ENCODE assay signal across 12 cellular contexts in the genomic region with DNA sequence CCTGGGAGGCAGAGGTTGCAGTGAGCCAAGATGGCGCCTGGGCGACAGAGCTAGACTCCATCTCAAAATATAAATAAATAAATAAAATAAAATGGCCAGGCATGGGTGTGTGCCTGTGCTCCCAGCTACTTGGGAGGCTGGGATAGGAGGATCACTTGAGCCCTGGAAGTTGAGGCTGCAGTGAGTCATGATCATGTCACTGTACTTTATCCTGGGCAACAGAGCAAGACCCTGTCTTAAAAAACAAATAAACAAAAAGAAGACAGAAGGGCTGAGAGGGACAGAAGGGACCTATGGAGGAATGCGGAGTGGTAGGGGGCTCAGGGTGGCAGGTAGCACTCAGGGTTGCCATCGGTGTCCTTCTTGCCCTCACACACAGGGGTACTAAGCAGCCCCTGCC. TPM values are rescaled to one million over a fixed set of nuclear protein-coding genes. Genes with fewer than 3 reads are reported as not detected.
A peak's percentile ranks its signal among the peaks of the same experiment; 100 is the strongest.
DNase-seq lines count a peak whose midpoint lies in the region; ATAC-seq and TF ChIP-seq lines count a peak whose summit lies in the region.
"Had no signal": no experiment of that assay in that cellular context is flagged by ENCODE, and none has a peak within 500 bp of the region (broad histone marks: within the 10 kb centered on the region; RNA-seq: fewer than 3 reads in every experiment).

No MANE protein-coding gene starts in this region.

- peaks cover 8% of the 10 kb centered on the region for H3K36me3 Mint-ChIP-seq in activated naive CD4-positive, alpha-beta T cell treated with anti-CD3 and anti-CD28 coated beads for 36 hours (ENCODE audit: low read depth)
- peaks cover 65% of the 10 kb centered on the region for H3K36me3 Mint-ChIP-seq in activated CD8-positive, alpha-beta T cell treated with anti-CD3 and anti-CD28 coated beads, Interleukin-2, amount 10 ng/mL, durations not matched to agents 7 days and 5 days (ENCODE audit: low read depth)

- H3K27me3 Mint-ChIP-seq in activated naive CD4-positive, alpha-beta T cell treated with anti-CD3 and anti-CD28 coated beads for 36 hours (ENCODE audit: low read depth): no peaks in the 10 kb centered on the region
- H3K27me3 Mint-ChIP-seq in activated CD8-positive, alpha-beta T cell treated with anti-CD3 and anti-CD28 coated beads, Interleukin-2, amount 10 ng/mL, durations not matched to agents 7 days and 5 days (ENCODE audit: low read depth): no peaks in the 10 kb centered on the region

- no peak overlapping the region for H3K4me3 Mint-ChIP-seq in activated naive CD4-positive, alpha-beta T cell treated with anti-CD3 and anti-CD28 coated beads for 36 hours
- H3K4me3 Mint-ChIP-seq in activated CD8-positive, alpha-beta T cell treated with anti-CD3 and anti-CD28 coated beads, Interleukin-2, amount 10 ng/mL, durations not matched to agents 7 days and 5 days: peak overlapping the region; percentile 20

- POLR2A ChIA-PET in activated CD8-positive, alpha-beta T cell treated with anti-CD3 and anti-CD28 coated beads, Interleukin-2, amount 10 ng/mL, durations not matched to agents 7 days and 5 days (lab: Charles Lee): interaction anchor here (1.1 to 3.9 kb wide), 4 partner anchors 9 to 41 kb away, joined by 3 to 30 read pairs (median 11); partner anchors contain the start of gene FMNL3

- CTCF ChIA-PET in activated naive CD4-positive, alpha-beta T cell treated with anti-CD3 and anti-CD28 coated beads for 36 hours (lab: Charles Lee): interaction anchor here (0.6 to 3.1 kb wide), 8 partner anchors 12 to 113 kb away, joined by 3 to 28 read pairs (median 4); partner anchors contain the start of gene FMNL3
- CTCF ChIA-PET in activated CD8-positive, alpha-beta T cell treated with anti-CD3 and anti-CD28 coated beads, Interleukin-2, amount 10 ng/mL, durations not matched to agents 7 days and 5 days (lab: Charles Lee): interaction anchor here (0.6 to 6.4 kb wide), 10 partner anchors 9 to 175 kb away, joined by 3 to 97 read pairs (median 8); partner anchors contain the start of gene FMNL3

- TF ChIP-seq POLR2A in sigmoid colon (IDR thresholded peaks at IDR 0.05): no peak

- 97 to 98% methylated on average over 4 of the region's 4 CpGs for WGBS in sigmoid colon, 2 donors

- no peaks in the 10 kb centered on the region for H3K27me3 ChIP-seq in layer of hippocampus (ENCODE audit: control insufficient read depth, insufficient read depth, low read length)
- H3K27me3 ChIP-seq in subcutaneous abdominal adipose tissue (ENCODE audit: control insufficient read depth in 5 of 5, insufficient read depth in 4 of 5, low read length in 5 of 5): no peaks in the 10 kb centered on the region
- H3K27me3 ChIP-seq in sigmoid colon: no peaks in the 10 kb centered on the region

- H3K9ac ChIP-seq in subcutaneous abdominal adipose tissue (ENCODE audit: low read length in 5 of 5): no peak overlapping the region

- DNase-seq in activated naive CD4-positive, alpha-beta T cell treated with anti-CD3 and anti-CD28 coated beads for 36 hours: no peak
- DNase-seq in activated naive CD4-positive, alpha-beta T cell (lab: John Stamatoyannopoulos, UW): no peak
- DNase-seq in activated CD8-positive, alpha-beta T cell treated with anti-CD3 and anti-CD28 coated beads, Interleukin-2, amount 10 ng/mL, durations not matched to agents 7 days and 5 days: no peak
- no peak for DNase-seq in sigmoid colon
- DNase-seq in omental fat pad (ENCODE audit: low spot score): no peak
- no peak for DNase-seq in NCI-H774 (lab: John Stamatoyannopoulos, UW)
- DNase-seq: GDM1, HCEC 1CT, NCI-H1105 treated with DMSO at 0.1 percent for 48 hours had no signal

- TF ChIP-seq CTCF in sigmoid colon (IDR thresholded peaks at IDR 0.05): no peak
- TF ChIP-seq CTCF in omental fat pad (IDR thresholded peaks at IDR 0.05): no peak

- H3K9me3 ChIP-seq in subcutaneous abdominal adipose tissue (ENCODE audit: control insufficient read depth in 5 of 5, low read length in 5 of 5): no peaks in the 10 kb centered on the region
- H3K9me3 ChIP-seq in sigmoid colon: no peaks in the 10 kb centered on the region

- H3K27ac ChIP-seq in layer of hippocampus (ENCODE audit: low read depth, low read length) (peak overlapping the region; percentile 38), subcutaneous abdominal adipose tissue (ENCODE audit: low read depth, low read length) (peak overlapping the region; percentile 79), sigmoid colon (no peak overlapping the region)

- H3K36me3 ChIP-seq in subcutaneous abdominal adipose tissue (ENCODE audit: control insufficient read depth in 5 of 5, insufficient read depth in 5 of 5, low read length in 5 of 5): peaks cover 0 to 11% (median 3%) of the 10 kb centered on the region in 5 donors
- peaks cover 0 to 6% (median 0%) of the 10 kb centered on the region in 4 donors for H3K36me3 ChIP-seq in sigmoid colon

- H3K27ac Mint-ChIP-seq in activated naive CD4-positive, alpha-beta T cell treated with anti-CD3 and anti-CD28 coated beads for 36 hours: peak overlapping the region; percentile 87
- peak overlapping the region; percentile 97 for H3K27ac Mint-ChIP-seq in activated CD8-positive, alpha-beta T cell treated with anti-CD3 and anti-CD28 coated beads, Interleukin-2, amount 10 ng/mL, durations not matched to agents 7 days and 5 days

- no peak for ATAC-seq in activated CD8-positive, alpha-beta T cell treated with anti-CD3 and anti-CD28 coated beads, Interleukin-2, amount 10 ng/mL, durations not matched to agents 7 days and 5 days
- no peak for ATAC-seq in omental fat pad (ENCODE audit: low FRiP score)

- H3K4me3 ChIP-seq in subcutaneous abdominal adipose tissue (ENCODE audit: low read depth in 1 of 5, low read length in 5 of 5) (no peak overlapping the region), sigmoid colon (no peak overlapping the region)

- intact Hi-C loops in activated naive CD4-positive, alpha-beta T cell treated with anti-CD3 and anti-CD28 coated beads for 36 hours (cut with micrococcal nuclease): no loop called here
- intact Hi-C loops in sigmoid colon (cut with DNase I): no loop called here

- H3K4me1 ChIP-seq in subcutaneous abdominal adipose tissue (ENCODE audit: control insufficient read depth in 5 of 5, insufficient read depth in 5 of 5, low read length in 5 of 5) (peaks cover 29 to 79% (median 58%) of the 10 kb centered on the region in 5 donors), sigmoid colon (peaks cover 0 to 25% (median 12%) of the 10 kb centered on the region in 4 donors)

- no peaks in the 10 kb centered on the region for H3K9me3 Mint-ChIP-seq in activated naive CD4-positive, alpha-beta T cell treated with anti-CD3 and anti-CD28 coated beads for 36 hours
- no peaks in the 10 kb centered on the region for H3K9me3 Mint-ChIP-seq in activated CD8-positive, alpha-beta T cell treated with anti-CD3 and anti-CD28 coated beads, Interleukin-2, amount 10 ng/mL, durations not matched to agents 7 days and 5 days (ENCODE audit: insufficient read depth)

- TF ChIP-seq EP300 in sigmoid colon (IDR thresholded peaks at IDR 0.05): no peak

- H3K4me1 Mint-ChIP-seq in activated naive CD4-positive, alpha-beta T cell treated with anti-CD3 and anti-CD28 coated beads for 36 hours (ENCODE audit: low read depth): peaks cover 88% of the 10 kb centered on the region
- H3K4me1 Mint-ChIP-seq in activated CD8-positive, alpha-beta T cell treated with anti-CD3 and anti-CD28 coated beads, Interleukin-2, amount 10 ng/mL, durations not matched to agents 7 days and 5 days (ENCODE audit: low read depth): peaks cover 79% of the 10 kb centered on the region

RNA-seq across cellular contexts. Expression of gene PRPF40B, which starts 40.8 kb away (rescaled TPM):
- total RNA-seq in activated naive CD4-positive, alpha-beta T cell treated with anti-CD3 and anti-CD28 coated beads for 36 hours: 1 to 10 TPM; 7.2 to 7.7 TPM
- 10 to 100 TPM; 14.4 to 14.6 TPM for total RNA-seq in activated CD8-positive, alpha-beta T cell treated with anti-CD3 and anti-CD28 coated beads, Interleukin-2, amount 10 ng/mL, durations not matched to agents 7 days and 5 days
- total RNA-seq in sigmoid colon (10 to 100 TPM; 13.3 to 27.5 (median 21.0) TPM), omental fat pad (10 to 100 TPM in 1 of 4 donors, 1 to 10 TPM in 3; 7.0 to 19.4 (median 9.4) TPM)
- 10 to 100 TPM in 1 of 3 donors, 1 to 10 TPM in 2; 1.4 to 11.3 (median 3.6) TPM for polyA plus RNA-seq in sigmoid colon

RNA-seq across cellular contexts. Expression of gene FMNL3, which starts 43.0 kb away (rescaled TPM):
- total RNA-seq in activated naive CD4-positive, alpha-beta T cell treated with anti-CD3 and anti-CD28 coated beads for 36 hours: 10 to 100 TPM; 20.0 to 20.7 TPM
- 10 to 100 TPM; 53.5 to 54.5 TPM for total RNA-seq in activated CD8-positive, alpha-beta T cell treated with anti-CD3 and anti-CD28 coated beads, Interleukin-2, amount 10 ng/mL, durations not matched to agents 7 days and 5 days
- 10 to 100 TPM in 2 of 4 donors, 1 to 10 TPM in 2; 9.4 to 12.2 (median 11.0) TPM for total RNA-seq in sigmoid colon
- polyA plus RNA-seq in sigmoid colon: 10 to 100 TPM in 1 of 3 donors, 1 to 10 TPM in 2; 1.8 to 10.8 (median 2.4) TPM
- 10 to 100 TPM in 3 of 4 donors, 1 to 10 TPM in 1; 5.7 to 28.8 (median 22.1) TPM for total RNA-seq in omental fat pad

RNA-seq across cellular contexts. Expression of gene FAM186B, which starts 58.7 kb away (rescaled TPM):
- under 1 TPM in 1 of 2 experiments, not detected in 1; 0.12 TPM for total RNA-seq in activated naive CD4-positive, alpha-beta T cell treated with anti-CD3 and anti-CD28 coated beads for 36 hours
- total RNA-seq in activated CD8-positive, alpha-beta T cell treated with anti-CD3 and anti-CD28 coated beads, Interleukin-2, amount 10 ng/mL, durations not matched to agents 7 days and 5 days: under 1 TPM; 0.18 to 0.21 TPM
- total RNA-seq in sigmoid colon: under 1 TPM in 2 of 4 donors, not detected in 2; 0.16 to 0.54 TPM
- polyA plus RNA-seq in sigmoid colon: under 1 TPM in 1 of 3 donors, not detected in 2; 0.22 TPM
- total RNA-seq in omental fat pad: under 1 TPM in 3 of 4 donors, not detected in 1; 0.25 to 0.84 (median 0.48) TPM
- total RNA-seq: epithelial cell of proximal tubule had no signal

Comparison
In these comparisons a context has a peak if more than half of its experiments do, and no peak if none do; other contexts are left out.
1. H3K27ac ChIP-seq: peak in layer of hippocampus (single experiment) and subcutaneous abdominal adipose tissue (single experiment); none in sigmoid colon (0 of 4).